Comparison of ENCODE assay signal across 19 cellular contexts in genomic region chr2:138997346-138997745, GRCh38.
DNase-seq lines count a peak whose midpoint lies in the region; ATAC-seq, FAIRE-seq and TF ChIP-seq lines count a peak whose summit lies in the region.
"Had no signal": no experiment of that assay in that cellular context is flagged by ENCODE, and none has a peak within 500 bp of the region (broad histone marks: within the 10 kb centered on the region; RNA-seq: fewer than 3 reads in every experiment).

No MANE protein-coding gene starts in this region.

- 96 to 100% methylated on average over 2 of the region's 2 CpGs for WGBS in endodermal cell (ENCODE audit: insufficient coverage in 1 of 2, insufficient read length in 1 of 2), 2 experiments

- TF ChIP-seq CTCF in endodermal cell (conservative IDR thresholded peaks at IDR 0.05) = no peak

- peaks cover under 1% of the 10 kb centered on the region for H3K9me3 Mint-ChIP-seq in endodermal cell

- H3K4me1 Mint-ChIP-seq in endodermal cell = no peaks in the 10 kb centered on the region
- H3K4me1 Mint-ChIP-seq: CD14-positive monocyte had no signal

- ATAC-seq in HG03280 (IDR thresholded peaks at IDR 0.05; ENCODE audit: unreplicated experiment) (no peak), HG02938 (IDR thresholded peaks at IDR 0.05; ENCODE audit: unreplicated experiment) (no peak)
- ATAC-seq: CD8-positive, alpha-beta T cell had no signal

- FAIRE-seq in RCC 7860 (lab: Jason Lieb, UNC) = no peak
- FAIRE-seq: D721Med, G401.6, GM12892, GM19239 had no signal

- no peaks in the 10 kb centered on the region for H3K36me3 ChIP-seq in endodermal cell (ENCODE audit: control insufficient read depth, insufficient read depth, low read length)

- no peak overlapping the region for H3K27ac ChIP-seq in endodermal cell (ENCODE audit: low read depth, low read length)

- peak; percentile 21 for DNase-seq in ACHN
- DNase-seq in RCC 7860 (ENCODE audit: low spot score) = peak; percentile 44
- peak; percentile 29 for DNase-seq in fibroblast of peridontal ligament (ENCODE audit: extremely low read depth)
- peak; percentile 66 for DNase-seq in kidney tubule cell (ENCODE audit: low spot score)
- no peak for DNase-seq in hepatic stellate cell (ENCODE audit: low spot score)
- no peak for DNase-seq in endodermal cell
- DNase-seq: CD8-positive, alpha-beta T cell; COR-L47; DMS153; DMS79 treated with DMSO at 0.1 percent for 48 hours; EL; IMR-90 had no signal

- H3K4me3 ChIP-seq in endodermal cell (ENCODE audit: low read length) = no peak overlapping the region

- no peaks in the 10 kb centered on the region for H3K27me3 ChIP-seq in endodermal cell (ENCODE audit: control insufficient read depth, insufficient read depth, low read length, poor library complexity, severe bottlenecking)

- no peaks in the 10 kb centered on the region for H3K27me3 Mint-ChIP-seq in endodermal cell (ENCODE audit: insufficient read depth)

- no peak overlapping the region for H3K9ac ChIP-seq in endodermal cell (ENCODE audit: extremely low read depth, low read length, poor library complexity, severe bottlenecking)

- no peak overlapping the region for H3K4me3 Mint-ChIP-seq in endodermal cell
- H3K4me3 Mint-ChIP-seq: CD14-positive monocyte; CD8-positive, alpha-beta T cell had no signal

- in situ Hi-C loops in ACHN (cut with HindIII; ENCODE audit: low pct_ligation_motif_present, low pct_unique_long_range_greater_than_20kb, low sequenced_read_pairs) = no loop called here

- no peaks in the 10 kb centered on the region for H3K36me3 Mint-ChIP-seq in endodermal cell (ENCODE audit: low read depth)
- H3K36me3 Mint-ChIP-seq: CD14-positive monocyte; CD8-positive, alpha-beta T cell had no signal

- no peak overlapping the region for H3K27ac Mint-ChIP-seq in endodermal cell
- H3K27ac Mint-ChIP-seq: CD14-positive monocyte; CD8-positive, alpha-beta T cell had no signal

- no peaks in the 10 kb centered on the region for H3K4me1 ChIP-seq in endodermal cell (ENCODE audit: control insufficient read depth, insufficient read depth, low read length)

- H3K9me3 ChIP-seq in endodermal cell (ENCODE audit: control insufficient read depth, low read length) = no peaks in the 10 kb centered on the region

Comparison
In these comparisons a context has a peak if more than half of its experiments do, and no peak if none do; other contexts are left out.
1. DNase-seq: peak in ACHN (single experiment), RCC 7860 (single experiment), fibroblast of peridontal ligament (single experiment) and kidney tubule cell (single experiment); none in hepatic stellate cell (single experiment) and endodermal cell (single experiment).